Comparison of ENCODE assay signal across 9 cellular contexts in genomic region chr6:89239338-89239737, GRCh38. TPM values are rescaled to one million over a fixed set of nuclear protein-coding genes. Genes with fewer than 3 reads are reported as not detected.
A peak's percentile ranks its signal among the peaks of the same experiment; 100 is the strongest.
DNase-seq lines count a peak whose midpoint lies in the region; ATAC-seq and TF ChIP-seq lines count a peak whose summit lies in the region.
"Had no signal": no experiment of that assay in that cellular context is flagged by ENCODE, and none has a peak within 500 bp of the region (broad histone marks: within the 10 kb centered on the region; RNA-seq: fewer than 3 reads in every experiment).

No MANE protein-coding gene starts in this region.

- CTCF ChIA-PET in HEK293T (lab: Yijun Ruan, JAX), result interaction anchor here (0.6 kb wide), 1 partner anchor 18 kb away, joined by 3 read pairs; no protein-coding TSS in a partner anchor

- H3K4me1 Mint-ChIP-seq in activated T-helper 1 cell treated with anti-CD3 and anti-CD28 coated beads, Interleukin-12 subunit alpha, Interleukin-12 subunit beta, Interleukin-2, Interleukin-4 antibody, amounts not matched to agents 30 ng/mL and 10 ng/mL and 1 ng/mL, durations not matched to agents 14 hours and 24 hours and 36 hours (ENCODE audit: low read depth), result peaks cover 16% of the 10 kb centered on the region
- H3K4me1 Mint-ChIP-seq in memory B cell, result peaks cover 13% of the 10 kb centered on the region

- H3K36me3 Mint-ChIP-seq in activated T-helper 1 cell treated with anti-CD3 and anti-CD28 coated beads, Interleukin-12 subunit alpha, Interleukin-12 subunit beta, Interleukin-2, Interleukin-4 antibody, amounts not matched to agents 30 ng/mL and 10 ng/mL and 1 ng/mL, durations not matched to agents 14 hours and 24 hours and 36 hours (ENCODE audit: low read depth), result no peaks in the 10 kb centered on the region
- peaks cover 4% of the 10 kb centered on the region for H3K36me3 Mint-ChIP-seq in memory B cell

- intact Hi-C loops in activated T-helper 1 cell treated with anti-CD3 and anti-CD28 coated beads, Interleukin-12 subunit alpha, Interleukin-12 subunit beta, Interleukin-2, Interleukin-4 antibody, amounts not matched to agents 30 ng/mL and 10 ng/mL and 1 ng/mL, durations not matched to agents 14 hours and 24 hours and 36 hours (cut with micrococcal nuclease), result no loop called here
- intact Hi-C loops in cardiac septum (cut with DNase I), result no loop called here

- DNase-seq in DMS 273 (lab: John Stamatoyannopoulos, UW; ENCODE audit: unreplicated experiment) (peak; percentile 29), DMS 273 treated with DMSO at 0.1 percent for 48 hours (lab: John Stamatoyannopoulos, UW) (no peak), HEK293T (ENCODE audit: extremely low spot score) (peak; percentile 26), memory B cell (ENCODE audit: low spot score in 2 of 2) (no peak), cardiac septum (ENCODE audit: low spot score) (no peak)
- peak; percentile 8 for DNase-seq in activated T-helper 1 cell treated with anti-CD3 and anti-CD28 coated beads, Interleukin-12 subunit alpha, Interleukin-12 subunit beta, Interleukin-2, Interleukin-4 antibody, amounts not matched to agents 30 ng/mL and 10 ng/mL and 1 ng/mL, durations not matched to agents 14 hours and 24 hours and 36 hours (ENCODE audit: low spot score)

- H3K27ac Mint-ChIP-seq in activated T-helper 1 cell treated with anti-CD3 and anti-CD28 coated beads, Interleukin-12 subunit alpha, Interleukin-12 subunit beta, Interleukin-2, Interleukin-4 antibody, amounts not matched to agents 30 ng/mL and 10 ng/mL and 1 ng/mL, durations not matched to agents 14 hours and 24 hours and 36 hours, result no peak overlapping the region
- H3K27ac Mint-ChIP-seq in memory B cell, result no peak overlapping the region
- H3K27ac Mint-ChIP-seq: stimulated activated naive CD8-positive, alpha-beta T cell treated with anti-CD3 and anti-CD28 coated beads, Interleukin-15, Interleukin-2, amounts not matched to agents 100 ng/mL and 50 ng/mL, for 24 hours had no signal

- POLR2A ChIA-PET in HEK293T (lab: Yijun Ruan, JAX), result no interaction called here

- H3K9me3 Mint-ChIP-seq in activated T-helper 1 cell treated with anti-CD3 and anti-CD28 coated beads, Interleukin-12 subunit alpha, Interleukin-12 subunit beta, Interleukin-2, Interleukin-4 antibody, amounts not matched to agents 30 ng/mL and 10 ng/mL and 1 ng/mL, durations not matched to agents 14 hours and 24 hours and 36 hours, result no peaks in the 10 kb centered on the region
- no peaks in the 10 kb centered on the region for H3K9me3 Mint-ChIP-seq in memory B cell
- H3K9me3 Mint-ChIP-seq: stimulated activated naive CD8-positive, alpha-beta T cell treated with anti-CD3 and anti-CD28 coated beads, Interleukin-15, Interleukin-2, amounts not matched to agents 100 ng/mL and 50 ng/mL, for 24 hours had no signal

- peaks cover 14% of the 10 kb centered on the region for H3K27me3 Mint-ChIP-seq in activated T-helper 1 cell treated with anti-CD3 and anti-CD28 coated beads, Interleukin-12 subunit alpha, Interleukin-12 subunit beta, Interleukin-2, Interleukin-4 antibody, amounts not matched to agents 30 ng/mL and 10 ng/mL and 1 ng/mL, durations not matched to agents 14 hours and 24 hours and 36 hours (ENCODE audit: insufficient read depth)
- H3K27me3 Mint-ChIP-seq in memory B cell, result peaks cover 12% of the 10 kb centered on the region

- no peak overlapping the region for H3K4me3 Mint-ChIP-seq in activated T-helper 1 cell treated with anti-CD3 and anti-CD28 coated beads, Interleukin-12 subunit alpha, Interleukin-12 subunit beta, Interleukin-2, Interleukin-4 antibody, amounts not matched to agents 30 ng/mL and 10 ng/mL and 1 ng/mL, durations not matched to agents 14 hours and 24 hours and 36 hours
- no peak overlapping the region for H3K4me3 Mint-ChIP-seq in memory B cell
- H3K4me3 Mint-ChIP-seq: stimulated activated naive CD8-positive, alpha-beta T cell treated with anti-CD3 and anti-CD28 coated beads, Interleukin-15, Interleukin-2, amounts not matched to agents 100 ng/mL and 50 ng/mL, for 24 hours had no signal

- ATAC-seq in memory B cell (ENCODE audit: low read depth), result peak; percentile 43
- no peak for ATAC-seq in GM19455 (IDR thresholded peaks at IDR 0.05; ENCODE audit: unreplicated experiment)
- no peak for ATAC-seq in HG02840 (IDR thresholded peaks at IDR 0.05; ENCODE audit: low FRiP score, unreplicated experiment)

TF ChIP-seq in HEK293T, 16 proteins besides CTCF, POLR2A, EP300 and RAD21:
- TF ChIP-seq NFRKB (IDR thresholded peaks at IDR 0.05), result no peak
- peak; percentile 74; the same call in 1 of the 2 replicates for TF ChIP-seq ZNF384 (IDR thresholded peaks at IDR 0.05)
- TF ChIP-seq FOXA1 (IDR thresholded peaks at IDR 0.05), result no peak
- TF ChIP-seq CTBP1 (IDR thresholded peaks at IDR 0.05; ENCODE audit: borderline replicate concordance), result no peak

RNA-seq across cellular contexts. Expression of gene GABRR1, which starts 22.2 kb away (rescaled TPM):
- not detected in 2 replicates for total RNA-seq in activated T-helper 1 cell treated with anti-CD3 and anti-CD28 coated beads, Interleukin-12 subunit alpha, Interleukin-12 subunit beta, Interleukin-2, Interleukin-4 antibody, amounts not matched to agents 30 ng/mL and 10 ng/mL and 1 ng/mL, durations not matched to agents 14 hours and 24 hours and 36 hours
- total RNA-seq in cardiac septum, result not detected

Comparison
In these comparisons a context has a peak if more than half of its experiments do, and no peak if none do; other contexts are left out.
1. DNase-seq: peak in DMS 273 (single experiment), HEK293T (single experiment) and activated T-helper 1 cell treated with anti-CD3 and anti-CD28 coated beads, Interleukin-12 subunit alpha, Interleukin-12 subunit beta, Interleukin-2, Interleukin-4 antibody, amounts not matched to agents 30 ng/mL and 10 ng/mL and 1 ng/mL, durations not matched to agents 14 hours and 24 hours and 36 hours (single experiment); none in DMS 273 treated with DMSO at 0.1 percent for 48 hours (single experiment), memory B cell (0 of 2) and cardiac septum (single experiment).